7 cellular contexts compared by ENCODE assay signal in the genomic region with DNA sequence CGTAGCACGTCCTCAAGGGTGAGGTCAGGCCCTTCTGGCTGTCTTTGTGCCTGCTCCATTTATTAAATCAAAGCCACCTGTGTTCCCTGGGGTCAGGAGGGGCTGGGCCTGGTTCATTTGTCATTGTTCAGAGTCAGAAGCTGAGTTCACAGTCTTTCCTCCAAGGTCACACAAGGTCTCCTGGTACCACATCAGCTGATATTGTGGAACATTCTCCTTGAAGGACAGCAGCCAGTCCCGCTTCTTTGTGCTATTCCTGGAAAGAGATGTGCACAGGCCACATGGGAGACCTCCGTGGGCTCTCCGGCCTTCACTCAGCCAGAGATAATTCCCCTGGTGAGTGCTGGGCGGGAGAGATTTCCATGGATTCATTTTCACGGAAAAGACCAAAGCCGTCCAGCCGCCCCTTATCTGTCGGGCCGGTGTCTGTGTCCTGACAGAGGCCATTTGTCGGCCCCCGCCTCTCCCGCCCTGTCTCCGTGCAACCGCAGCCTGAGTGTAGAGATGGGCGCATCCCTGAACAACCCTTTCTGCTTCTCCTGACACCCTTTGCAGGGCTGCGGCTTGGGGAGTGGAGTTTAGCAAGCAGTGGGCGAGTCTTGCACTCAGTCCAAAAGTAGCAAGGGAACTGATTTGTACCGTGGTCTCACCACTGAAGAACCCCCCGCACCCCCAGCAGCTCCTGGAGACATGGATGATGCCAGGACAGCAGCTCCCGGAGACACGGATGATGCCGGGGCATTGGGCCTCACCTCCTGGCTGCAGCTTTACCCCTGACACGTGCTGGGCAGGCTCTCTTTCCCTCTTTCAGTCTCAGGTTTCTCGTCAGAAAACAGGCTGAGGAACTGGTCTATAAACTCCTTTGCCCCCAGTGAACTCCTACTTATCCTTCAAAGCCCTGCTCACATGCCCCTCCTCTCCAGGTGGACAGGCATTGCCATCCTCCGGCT.
DNase-seq lines count a peak whose midpoint lies in the region; ATAC-seq and TF ChIP-seq lines count a peak whose summit lies in the region.
"Not testable (repeated sequence)": the region's sequence is repeated elsewhere in the genome, so short reads cannot be mapped to it uniquely, and the experiment has no call there.

No MANE protein-coding gene starts in this region.

- in situ Hi-C loops in IMR-90 (cut with MboI; ENCODE audit: low sequenced_read_pairs): not testable (repeated sequence)

- H3K9me3 Mint-ChIP-seq in chondrocyte (ENCODE audit: low read depth): not testable (repeated sequence)

- H3K4ac ChIP-seq in IMR-90 (ENCODE audit: low read depth, low read length): not testable (repeated sequence)

- H3K9me1 ChIP-seq in IMR-90 (ENCODE audit: insufficient read depth, low read length): not testable (repeated sequence)

- H2BK20ac ChIP-seq in IMR-90 (ENCODE audit: low read depth, low read length): 0 out of 2 replicates have a peak overlapping the region, but pooled peaks have one; percentile 14

- CTCF ChIA-PET in IMR-90 (lab: Yijun Ruan, JAX): not testable (repeated sequence)

- not testable (repeated sequence) for H3K9ac ChIP-seq in IMR-90 (ENCODE audit: low read depth, low read length)

- not testable (repeated sequence) for H3K18ac ChIP-seq in IMR-90 (ENCODE audit: low read depth, low read length)

- H2AK5ac ChIP-seq in IMR-90 (ENCODE audit: low read depth, low read length): peak overlapping the region; percentile 87; the same call in 1 of the 2 replicates

- POLR2A ChIA-PET in IMR-90 (lab: Charles Lee; ENCODE audit: unreplicated experiment): not testable (repeated sequence)

- not testable (repeated sequence) for H4K5ac ChIP-seq in IMR-90 (ENCODE audit: low read depth, low read length)

- not testable (repeated sequence) for H3K4me1 Mint-ChIP-seq in chondrocyte (ENCODE audit: low read depth)

- not testable (repeated sequence) for H4K91ac ChIP-seq in IMR-90 (ENCODE audit: insufficient read depth, low read depth, low read length)

- peak overlapping the region; percentile 33 to 50; a peak in 2 of 4 replicates for H4K8ac ChIP-seq in IMR-90 (ENCODE audit: low read depth in 2 of 2, low read length in 2 of 2)

- 89% methylated on average over 4 of the region's 27 CpGs; no CpG with 5 or more reads in 1 of the 2 experiments for WGBS in IMR-90 (ENCODE audit: extremely low coverage in 2 of 2, insufficient read length in 1 of 2), 2 experiments
- WGBS in right lobe of liver (ENCODE audit: insufficient coverage, low coverage, low lambda C conversion rate, missing lambda C conversion rate): 96% methylated on average over 8 of the region's 27 CpGs
- 85% methylated on average over 21 of the region's 27 CpGs for WGBS in suprapubic skin

- not testable (repeated sequence) for H3K27ac Mint-ChIP-seq in chondrocyte (ENCODE audit: unreplicated experiment)

- not testable (repeated sequence) for TF ChIP-seq POLR2A in IMR-90 (IDR thresholded peaks at IDR 0.05; ENCODE audit: low read depth, low read length); right lobe of liver (IDR thresholded peaks at IDR 0.05); suprapubic skin (IDR thresholded peaks at IDR 0.05)

- dilution Hi-C loops in IMR-90 (cut with HindIII; ENCODE audit: low sequenced_read_pairs, unreplicated experiment): not testable (repeated sequence)

- not testable (repeated sequence) for TF ChIP-seq CTCF in IMR-90 (conservative IDR thresholded peaks at IDR 0.05; ENCODE audit: low read depth, low read length); chondrocyte (IDR thresholded peaks at IDR 0.05); right lobe of liver (IDR thresholded peaks at IDR 0.05); osteoblast (IDR thresholded peaks at IDR 0.05; ENCODE audit: extremely low read depth, low read depth, low read length); suprapubic skin (IDR thresholded peaks at IDR 0.05)

- H2BK120ac ChIP-seq in IMR-90 (ENCODE audit: low read depth, low read length): 0 out of 2 replicates have a peak overlapping the region, but pooled peaks have one; percentile 32

- TF ChIP-seq RAD21 in IMR-90 (IDR thresholded peaks at IDR 0.05; ENCODE audit: low read length): not testable (repeated sequence)

- H4K20me1 ChIP-seq in IMR-90 (ENCODE audit: insufficient read depth, low read length); osteoblast (ENCODE audit: insufficient read depth, low read length): not testable (repeated sequence)

- H3K4me3 ChIP-seq in IMR-90 (ENCODE audit: insufficient read depth, low read depth, low read length); right lobe of liver; osteoblast (ENCODE audit: insufficient read depth, low read length); suprapubic skin: not testable (repeated sequence)

- H3K9me3 ChIP-seq in IMR-90 (ENCODE audit: control insufficient read depth, insufficient read depth, low read length); right lobe of liver; osteoblast (ENCODE audit: low read depth, low read length); suprapubic skin: not testable (repeated sequence)

- not testable (repeated sequence) for H3K36me3 Mint-ChIP-seq in chondrocyte (ENCODE audit: low read depth)

- not testable (repeated sequence) for H3K27ac ChIP-seq in IMR-90 (ENCODE audit: insufficient read depth, low read length); right lobe of liver; osteoblast (ENCODE audit: low read depth, low read length); suprapubic skin

- not testable (repeated sequence) for H3K4me3 Mint-ChIP-seq in chondrocyte (ENCODE audit: unreplicated experiment)

- not testable (repeated sequence) for H3K4me2 ChIP-seq in IMR-90 (ENCODE audit: low read depth, low read length); osteoblast (ENCODE audit: insufficient read depth, low read length)

- H2BK5ac ChIP-seq in IMR-90 (ENCODE audit: low read depth, low read length, poor library complexity, severe bottlenecking): not testable (repeated sequence)

- H3K23ac ChIP-seq in IMR-90 (ENCODE audit: low read depth, low read length): not testable (repeated sequence)

- H3K79me1 ChIP-seq in IMR-90 (ENCODE audit: low read depth in 1 of 2, low read length in 2 of 2): not testable (repeated sequence)

- H3K27me3 Mint-ChIP-seq in chondrocyte (ENCODE audit: low read depth): not testable (repeated sequence)

- not testable (repeated sequence) for H2AK9ac ChIP-seq in IMR-90 (replicated peaks; ENCODE audit: low read depth, low read length, poor library complexity)

- intact Hi-C loops in IMR-90 (cut with micrococcal nuclease); left ventricle myocardium superior (cut with micrococcal nuclease); right lobe of liver (cut with DNase I): not testable (repeated sequence)
- intact Hi-C loops in Right ventricle myocardium inferior (cut with DNase I): loop anchor here (5.0 kb wide), 1 partner anchor 66 kb away; no protein-coding TSS in a partner anchor

- DNase-seq in IMR-90: not testable (repeated sequence)
- DNase-seq in chondrocyte (ENCODE audit: low spot score): peak; percentile 72
- peak; percentile 79 for DNase-seq in Right ventricle myocardium inferior (ENCODE audit: missing footprints)
- peak; percentile 77 for DNase-seq in left ventricle myocardium superior
- peak in 2 of 3 donors; percentile 41 to 50 for DNase-seq in right lobe of liver
- DNase-seq in osteoblast (ENCODE audit: insufficient read length, low spot score, missing footprints): peak; percentile 61
- peak; percentile 51 to 72 for DNase-seq in suprapubic skin (ENCODE audit: low spot score in 2 of 2)

- H2BK15ac ChIP-seq in IMR-90 (ENCODE audit: low read depth, low read length): not testable (repeated sequence)

- H2AFZ ChIP-seq in IMR-90 (replicated peaks; ENCODE audit: low read length, poor library complexity); osteoblast (ENCODE audit: low read length): not testable (repeated sequence)

- not testable (repeated sequence) for H3K36me3 ChIP-seq in IMR-90 (ENCODE audit: control insufficient read depth, insufficient read depth, low read length); right lobe of liver; osteoblast (ENCODE audit: insufficient read depth, low read length); suprapubic skin

- H3K79me2 ChIP-seq in osteoblast (ENCODE audit: insufficient read depth, low read length): not testable (repeated sequence)

- TF ChIP-seq EP300 in suprapubic skin (IDR thresholded peaks at IDR 0.05): not testable (repeated sequence)

- BruUV-seq in IMR-90 (replicated peaks; lab: Mats Ljungman, UMichigan): not testable (repeated sequence)

- ATAC-seq in IMR-90 (ENCODE audit: low read depth); right lobe of liver: not testable (repeated sequence)
- ATAC-seq in Right ventricle myocardium inferior: peak; percentile 9
- peak; percentile 24 for ATAC-seq in left ventricle myocardium superior

- H3K27me3 ChIP-seq in IMR-90 (ENCODE audit: control insufficient read depth, insufficient read depth, low read length); right lobe of liver; osteoblast (ENCODE audit: insufficient read depth, low read length); suprapubic skin: not testable (repeated sequence)

- H3K56ac ChIP-seq in IMR-90 (ENCODE audit: extremely low read depth, insufficient read depth, low read length): not testable (repeated sequence)

- not testable (repeated sequence) for H3K14ac ChIP-seq in IMR-90 (replicated peaks; ENCODE audit: low read depth, low read length)

- H3K4me1 ChIP-seq in IMR-90 (ENCODE audit: control insufficient read depth, insufficient read depth, low read length); right lobe of liver; osteoblast (ENCODE audit: insufficient read depth, low read length): not testable (repeated sequence)
- H3K4me1 ChIP-seq in suprapubic skin: peaks cover 11% of the 10 kb centered on the region
